13 cellular contexts compared by ENCODE assay signal in genomic region chr20:35660122-35660937, GRCh38. TPM values are rescaled to one million over a fixed set of nuclear protein-coding genes. Genes with fewer than 3 reads are reported as not detected.
DNase-seq lines count a peak whose midpoint lies in the region; ATAC-seq, FAIRE-seq and TF ChIP-seq lines count a peak whose summit lies in the region.
"Had no signal": no experiment of that assay in that cellular context is flagged by ENCODE, and none has a peak within 500 bp of the region (broad histone marks: within the 10 kb centered on the region; RNA-seq: fewer than 3 reads in every experiment).

No MANE protein-coding gene starts in this region.

- H3K79me2 ChIP-seq in keratinocyte (ENCODE audit: control insufficient read depth, insufficient read depth, low read length), result peaks cover 93% of the 10 kb centered on the region

- FAIRE-seq in keratinocyte (lab: Jason Lieb, UNC), result no peak
- FAIRE-seq: frontal cortex, small intestine had no signal

- peak; percentile 67 for DNase-seq in activated CD8-positive, alpha-beta memory T cell treated with anti-CD3 and anti-CD28 coated beads for 24 hours
- no peak for DNase-seq in activated CD8-positive, alpha-beta memory T cell treated with anti-CD3 and anti-CD28 coated beads, Interleukin-2, amount 50 U/mL, for 4 hours
- DNase-seq in activated T-cell treated with anti-CD3 and anti-CD28 coated beads, Interleukin-2, amount 50 U/mL, for 48 hours, result peak; percentile 65 to 69
- no peak for DNase-seq in keratinocyte (ENCODE audit: low read depth, low spot score)
- peak; percentile 14 to 26 for DNase-seq in stimulated activated naive CD8-positive, alpha-beta T cell treated with anti-CD3 and anti-CD28 coated beads, Interleukin-15, amount 100 ng/mL, for 72 hours
- no peak for DNase-seq in HAP-1 (ENCODE audit: low spot score in 2 of 2)
- DNase-seq in HT-29 (ENCODE audit: low spot score), result no peak
- DNase-seq: caudate nucleus, NCI-H774, small intestine, transverse colon had no signal

- no peaks in the 10 kb centered on the region for H3K9me3 Mint-ChIP-seq in stimulated activated naive CD8-positive, alpha-beta T cell treated with anti-CD3 and anti-CD28 coated beads, Interleukin-15, amount 100 ng/mL, for 72 hours

- no peaks in the 10 kb centered on the region for H3K9me3 ChIP-seq in keratinocyte (ENCODE audit: control insufficient read depth, low read depth, low read length)
- H3K9me3 ChIP-seq in HAP-1, result no peaks in the 10 kb centered on the region
- H3K9me3 ChIP-seq: transverse colon had no signal

- H3K4me3 ChIP-seq in keratinocyte (ENCODE audit: control insufficient read depth in 2 of 3, extremely low read depth in 1 of 3, insufficient read depth in 2 of 3, low read depth in 1 of 3, low read length in 3 of 3) (peak overlapping the region; percentile 6 to 77 (median 51)), HAP-1 (no peak overlapping the region)
- H3K4me3 ChIP-seq: transverse colon had no signal

- no peak overlapping the region for H3K9ac ChIP-seq in keratinocyte (ENCODE audit: control insufficient read depth, extremely low read depth, insufficient read depth, low read length)

- H3K4me2 ChIP-seq in keratinocyte (ENCODE audit: control insufficient read depth, extremely low read depth, insufficient read depth, low read depth, low read length), result peak overlapping the region; percentile 99

- dilution Hi-C loops in keratinocyte (cut with MboI; ENCODE audit: extremely low pct_ligation_motif_present, low sequenced_read_pairs), result no loop called here

- H3K27ac Mint-ChIP-seq in stimulated activated naive CD8-positive, alpha-beta T cell treated with anti-CD3 and anti-CD28 coated beads, Interleukin-15, amount 100 ng/mL, for 72 hours, result peak overlapping the region; percentile 93 to 94

- no peak for TF ChIP-seq CTCF in keratinocyte (optimal IDR thresholded peaks at IDR 0.05 in 1 of 3, IDR thresholded peaks at IDR 0.05 in 1 of 3, conservative IDR thresholded peaks at IDR 0.05 in 1 of 3; ENCODE audit: extremely low read depth in 1 of 3, insufficient read depth in 2 of 3, low read length in 3 of 3)

- H3K4me1 ChIP-seq in keratinocyte (ENCODE audit: control insufficient read depth, extremely low read depth, insufficient read depth, low read length) (peaks cover 36% of the 10 kb centered on the region), HAP-1 (peaks cover 17% of the 10 kb centered on the region)

- ATAC-seq in stimulated activated naive CD8-positive, alpha-beta T cell treated with anti-CD3 and anti-CD28 coated beads, Interleukin-15, amount 100 ng/mL, for 72 hours, result peak; percentile 36
- ATAC-seq in GM18873 (IDR thresholded peaks at IDR 0.05; ENCODE audit: low FRiP score, unreplicated experiment), result no peak

- H2AFZ ChIP-seq in keratinocyte (ENCODE audit: control insufficient read depth, low read length), result no peak overlapping the region

- H3K27me3 Mint-ChIP-seq in stimulated activated naive CD8-positive, alpha-beta T cell treated with anti-CD3 and anti-CD28 coated beads, Interleukin-15, amount 100 ng/mL, for 72 hours, result no peaks in the 10 kb centered on the region

- H3K27ac ChIP-seq in keratinocyte (ENCODE audit: control insufficient read depth, insufficient read depth, low read length), result peak overlapping the region; percentile 54

- H3K27me3 ChIP-seq in keratinocyte (ENCODE audit: control insufficient read depth, extremely low read depth, insufficient read depth, low read length) (no peaks in the 10 kb centered on the region), HAP-1 (ENCODE audit: low read depth) (no peaks in the 10 kb centered on the region)
- H3K27me3 ChIP-seq: transverse colon had no signal

- H3K36me3 ChIP-seq in keratinocyte (ENCODE audit: control insufficient read depth in 2 of 2, extremely low read depth in 1 of 2, insufficient read depth in 2 of 2, low read length in 2 of 2) (peaks cover 0 to 2% of the 10 kb centered on the region in 2 experiments), HAP-1 (replicated peaks) (peaks cover 19% of the 10 kb centered on the region)
- H3K36me3 ChIP-seq: transverse colon had no signal

- H3K4me1 Mint-ChIP-seq in stimulated activated naive CD8-positive, alpha-beta T cell treated with anti-CD3 and anti-CD28 coated beads, Interleukin-15, amount 100 ng/mL, for 72 hours, result peaks cover 62% of the 10 kb centered on the region

- H3K9me1 ChIP-seq in keratinocyte (ENCODE audit: control insufficient read depth, extremely low read depth, insufficient read depth, low read length), result no peaks in the 10 kb centered on the region

- peak overlapping the region; percentile 92 to 98 for H3K4me3 Mint-ChIP-seq in stimulated activated naive CD8-positive, alpha-beta T cell treated with anti-CD3 and anti-CD28 coated beads, Interleukin-15, amount 100 ng/mL, for 72 hours

- in situ Hi-C loops in HAP-1 (cut with MboI; ENCODE audit: low sequenced_read_pairs), result no loop called here

- H4K20me1 ChIP-seq in keratinocyte (ENCODE audit: control insufficient read depth, extremely low read depth, insufficient read depth, low read length), result peaks cover 35% of the 10 kb centered on the region

RNA-seq across cellular contexts. Expression of gene CPNE1, which starts 4.4 kb away (rescaled TPM):
- polyA plus RNA-seq in keratinocyte, result 95.3 to 171 TPM (median 111 TPM) in 3 replicates
- polyA plus RNA-seq in keratinocyte (2011; ENCODE audit: low read depth), result 79.5 TPM
- polyA plus RNA-seq in keratinocyte (2011; cell fraction: cytosol; rRNA removed), result 77.6 and 105 TPM in 2 replicates
- polyA plus RNA-seq in keratinocyte (2011; cell fraction: nucleus; rRNA removed), result 251 and 299 TPM in 2 replicates
- 167 and 182 TPM in 2 replicates for polyA plus RNA-seq in keratinocyte (2012; ENCODE audit: low replicate concordance)
- 108 to 183 TPM (median 140 TPM) in 3 replicates for polyA minus RNA-seq in keratinocyte
- polyA minus RNA-seq in keratinocyte (2011; cell fraction: cytosol; rRNA and poly(A)+ RNA removed), result 135 TPM
- 94.5 and 110 TPM in 2 replicates for polyA minus RNA-seq in keratinocyte (2011; cell fraction: nucleus; rRNA and poly(A)+ RNA removed)
- 390 and 417 TPM in 2 replicates for total RNA-seq in HT-29 (2014; rRNA removed; shearing (Covaris generic))

RNA-seq across cellular contexts. Expression of gene RBM12, which starts 4.4 kb away (rescaled TPM):
- 79.6 to 105 TPM (median 98.9 TPM) in 3 replicates for polyA plus RNA-seq in keratinocyte
- polyA plus RNA-seq in keratinocyte (2011; ENCODE audit: low read depth), result 25.1 TPM
- polyA plus RNA-seq in keratinocyte (2011; cell fraction: cytosol; rRNA removed), result 43.4 and 60.6 TPM in 2 replicates
- 116 and 136 TPM in 2 replicates for polyA plus RNA-seq in keratinocyte (2011; cell fraction: nucleus; rRNA removed)
- 22.6 and 55.7 TPM in 2 replicates for polyA plus RNA-seq in keratinocyte (2012; ENCODE audit: low replicate concordance)
- 128 to 175 TPM (median 135 TPM) in 3 replicates for polyA minus RNA-seq in keratinocyte
- 28.8 TPM for polyA minus RNA-seq in keratinocyte (2011; cell fraction: cytosol; rRNA and poly(A)+ RNA removed)
- polyA minus RNA-seq in keratinocyte (2011; cell fraction: nucleus; rRNA and poly(A)+ RNA removed), result 44.2 and 113 TPM in 2 replicates
- 54.8 and 55.4 TPM in 2 replicates for total RNA-seq in HT-29 (2014; rRNA removed; shearing (Covaris generic))

RNA-seq across cellular contexts. Expression of gene NFS1, which starts 38.8 kb away (rescaled TPM):
- 38.9 to 42.4 TPM (median 39.6 TPM) in 3 replicates for polyA plus RNA-seq in keratinocyte
- polyA plus RNA-seq in keratinocyte (2011; ENCODE audit: low read depth), result 5.7 TPM
- 44.6 and 44.8 TPM in 2 replicates for polyA plus RNA-seq in keratinocyte (2011; cell fraction: cytosol; rRNA removed)
- polyA plus RNA-seq in keratinocyte (2011; cell fraction: nucleus; rRNA removed), result 46.2 and 61.7 TPM in 2 replicates
- 19.7 and 25.5 TPM in 2 replicates for polyA plus RNA-seq in keratinocyte (2012; ENCODE audit: low replicate concordance)
- polyA minus RNA-seq in keratinocyte, result 16.9 to 29.3 TPM (median 27.4 TPM) in 3 replicates
- polyA minus RNA-seq in keratinocyte (2011; cell fraction: cytosol; rRNA and poly(A)+ RNA removed), result 17.6 TPM
- polyA minus RNA-seq in keratinocyte (2011; cell fraction: nucleus; rRNA and poly(A)+ RNA removed), result 17.2 and 25.4 TPM in 2 replicates
- 132 and 139 TPM in 2 replicates for total RNA-seq in HT-29 (2014; rRNA removed; shearing (Covaris generic))

RNA-seq across cellular contexts. Expression of gene ROMO1, which starts 38.9 kb away (rescaled TPM):
- polyA plus RNA-seq in keratinocyte, result 195 to 348 TPM (median 302 TPM) in 3 replicates
- polyA plus RNA-seq in keratinocyte (2011; ENCODE audit: low read depth), result 51.5 TPM
- 199 and 547 TPM in 2 replicates for polyA plus RNA-seq in keratinocyte (2011; cell fraction: cytosol; rRNA removed)
- polyA plus RNA-seq in keratinocyte (2011; cell fraction: nucleus; rRNA removed), result 135 and 162 TPM in 2 replicates
- polyA plus RNA-seq in keratinocyte (2012; ENCODE audit: low replicate concordance), result 374 and 403 TPM in 2 replicates
- polyA minus RNA-seq in keratinocyte, result 26.7 to 84.6 TPM (median 43.0 TPM) in 3 replicates
- 147 TPM for polyA minus RNA-seq in keratinocyte (2011; cell fraction: cytosol; rRNA and poly(A)+ RNA removed)
- 25.5 and 29.6 TPM in 2 replicates for polyA minus RNA-seq in keratinocyte (2011; cell fraction: nucleus; rRNA and poly(A)+ RNA removed)
- total RNA-seq in HT-29 (2014; rRNA removed; shearing (Covaris generic)), result 653 and 669 TPM in 2 replicates

RNA-seq across cellular contexts. Expression of gene SPAG4, which starts 44.7 kb away (rescaled TPM):
- polyA plus RNA-seq in keratinocyte, result 0.93 to 1.9 TPM (median 1.3 TPM) in 3 replicates
- 1.0 TPM for polyA plus RNA-seq in keratinocyte (2011; ENCODE audit: low read depth)
- 0.85 and 2.0 TPM in 2 replicates for polyA plus RNA-seq in keratinocyte (2011; cell fraction: cytosol; rRNA removed)
- polyA plus RNA-seq in keratinocyte (2011; cell fraction: nucleus; rRNA removed), result 2.4 and 5.2 TPM in 2 replicates
- 2.4 and 2.5 TPM in 2 replicates for polyA plus RNA-seq in keratinocyte (2012; ENCODE audit: low replicate concordance)
- polyA minus RNA-seq in keratinocyte, result 0.67 to 2.2 TPM in 2 of 3 replicates, not detected in the other
- not detected for polyA minus RNA-seq in keratinocyte (2011; cell fraction: cytosol; rRNA and poly(A)+ RNA removed)
- polyA minus RNA-seq in keratinocyte (2011; cell fraction: nucleus; rRNA and poly(A)+ RNA removed), result 1.4 and 1.5 TPM in 2 replicates
- 18.1 and 27.0 TPM in 2 replicates for total RNA-seq in HT-29 (2014; rRNA removed; shearing (Covaris generic))

Comparison
In these comparisons a context has a peak if more than half of its experiments do, and no peak if none do; other contexts are left out.
1. DNase-seq: peak in activated CD8-positive, alpha-beta memory T cell treated with anti-CD3 and anti-CD28 coated beads for 24 hours (single experiment), activated T-cell treated with anti-CD3 and anti-CD28 coated beads, Interleukin-2, amount 50 U/mL, for 48 hours (2 of 2) and stimulated activated naive CD8-positive, alpha-beta T cell treated with anti-CD3 and anti-CD28 coated beads, Interleukin-15, amount 100 ng/mL, for 72 hours (2 of 2); none in activated CD8-positive, alpha-beta memory T cell treated with anti-CD3 and anti-CD28 coated beads, Interleukin-2, amount 50 U/mL, for 4 hours (single experiment), keratinocyte (single experiment), HAP-1 (0 of 2) and HT-29 (single experiment).